ENCODE assay signal across 18 cellular contexts in genomic region chr2:163455815-163456214, GRCh38.
DNase-seq lines count a peak whose midpoint lies in the region; ATAC-seq and TF ChIP-seq lines count a peak whose summit lies in the region.
"Had no signal": no experiment of that assay in that cellular context is flagged by ENCODE, and none has a peak within 500 bp of the region (broad histone marks: within the 10 kb centered on the region; RNA-seq: fewer than 3 reads in every experiment).

No MANE protein-coding gene starts in this region.

- ATAC-seq in GM18517 (IDR thresholded peaks at IDR 0.05; ENCODE audit: unreplicated experiment) (peak; percentile 98), GM19467 (IDR thresholded peaks at IDR 0.05; ENCODE audit: unreplicated experiment) (peak; percentile 97), HG02840 (IDR thresholded peaks at IDR 0.05; ENCODE audit: low FRiP score, unreplicated experiment) (peak; percentile 96), HG03457 (IDR thresholded peaks at IDR 0.05; ENCODE audit: unreplicated experiment) (peak; percentile 94), natural killer cell (no peak), WTC11 (no peak)
- ATAC-seq: body of pancreas, K562 had no signal

- no peak overlapping the region for H3K27ac ChIP-seq in neural progenitor cell
- H3K27ac ChIP-seq: body of pancreas had no signal

- H3K9ac ChIP-seq in neural progenitor cell, result no peak overlapping the region

- no peaks in the 10 kb centered on the region for H3K27me3 Mint-ChIP-seq in natural killer cell (ENCODE audit: low read depth in 2 of 2)
- no peaks in the 10 kb centered on the region; the same call in 1 of the 2 replicates for H3K27me3 Mint-ChIP-seq in WTC11 (ENCODE audit: low read depth)
- H3K27me3 Mint-ChIP-seq in neural progenitor cell (ENCODE audit: insufficient read depth, low read depth), result no peaks in the 10 kb centered on the region
- H3K27me3 Mint-ChIP-seq: activated CD4-positive, alpha-beta T cell treated with anti-CD3 and anti-CD28 coated beads, Interleukin-2, amount 10 ng/mL, durations not matched to agents 7 days and 5 days; stimulated activated naive CD8-positive, alpha-beta T cell treated with anti-CD3 and anti-CD28 coated beads, Interleukin-15, Interleukin-2, amounts not matched to agents 100 ng/mL and 50 ng/mL, for 24 hours had no signal

- H3K9me3 Mint-ChIP-seq in natural killer cell (peaks cover 9 to 17% of the 10 kb centered on the region in 2 donors), WTC11 (no peaks in the 10 kb centered on the region), neural progenitor cell (no peaks in the 10 kb centered on the region)
- H3K9me3 Mint-ChIP-seq: activated T-helper 1 cell treated with anti-CD3 and anti-CD28 coated beads, Interleukin-12 subunit alpha, Interleukin-12 subunit beta, Interleukin-2, Interleukin-4 antibody, amounts not matched to agents 30 ng/mL and 10 ng/mL and 1 ng/mL, durations not matched to agents 14 hours and 24 hours and 36 hours; stimulated activated naive CD8-positive, alpha-beta T cell treated with anti-CD3 and anti-CD28 coated beads, Interleukin-15, Interleukin-2, amounts not matched to agents 100 ng/mL and 50 ng/mL, for 24 hours had no signal

- H3K4me1 ChIP-seq in neural progenitor cell, result no peaks in the 10 kb centered on the region

- no peaks in the 10 kb centered on the region for H3K36me3 ChIP-seq in neural progenitor cell

- H3K4me1 Mint-ChIP-seq in natural killer cell (no peaks in the 10 kb centered on the region), WTC11 (no peaks in the 10 kb centered on the region), neural progenitor cell (no peaks in the 10 kb centered on the region)
- H3K4me1 Mint-ChIP-seq: activated CD4-positive, alpha-beta T cell treated with anti-CD3 and anti-CD28 coated beads, Interleukin-2, amount 10 ng/mL, durations not matched to agents 7 days and 5 days had no signal

- no peaks in the 10 kb centered on the region for H3K36me3 Mint-ChIP-seq in natural killer cell
- H3K36me3 Mint-ChIP-seq in WTC11, result no peaks in the 10 kb centered on the region
- H3K36me3 Mint-ChIP-seq in neural progenitor cell, result no peaks in the 10 kb centered on the region

- H3F3A ChIP-seq in neural progenitor cell (ENCODE audit: low read depth), result no peaks in the 10 kb centered on the region

- H3K4me3 Mint-ChIP-seq in natural killer cell (no peak overlapping the region), WTC11 (no peak overlapping the region), neural progenitor cell (no peak overlapping the region)
- H3K4me3 Mint-ChIP-seq: activated CD4-positive, alpha-beta T cell treated with anti-CD3 and anti-CD28 coated beads, Interleukin-2, amount 10 ng/mL, durations not matched to agents 7 days and 5 days; activated T-helper 1 cell treated with anti-CD3 and anti-CD28 coated beads, Interleukin-12 subunit alpha, Interleukin-12 subunit beta, Interleukin-2, Interleukin-4 antibody, amounts not matched to agents 30 ng/mL and 10 ng/mL and 1 ng/mL, durations not matched to agents 14 hours and 24 hours and 36 hours; stimulated activated naive CD8-positive, alpha-beta T cell treated with anti-CD3 and anti-CD28 coated beads, Interleukin-15, Interleukin-2, amounts not matched to agents 100 ng/mL and 50 ng/mL, for 24 hours had no signal

- H4K20me1 ChIP-seq in neural progenitor cell (ENCODE audit: low read depth), result no peaks in the 10 kb centered on the region

- H3K9me3 ChIP-seq in neural progenitor cell (ENCODE audit: low read depth), result no peaks in the 10 kb centered on the region
- H3K9me3 ChIP-seq: body of pancreas had no signal

- H3K27me3 ChIP-seq in neural progenitor cell, result no peaks in the 10 kb centered on the region
- H3K27me3 ChIP-seq: body of pancreas had no signal

- intact Hi-C loops in natural killer cell (cut with micrococcal nuclease), result no loop called here

- H3K4me3 ChIP-seq in neural progenitor cell, result no peak overlapping the region
- H3K4me3 ChIP-seq: body of pancreas, K562 had no signal

- H3K4me2 ChIP-seq in neural progenitor cell, result no peak overlapping the region

- DNase-seq in natural killer cell, result no peak
- DNase-seq in WTC11 (ENCODE audit: low spot score), result no peak
- DNase-seq in D341Med (ENCODE audit: low spot score), result no peak
- no peak for DNase-seq in neural progenitor cell (ENCODE audit: low spot score)
- DNase-seq: activated CD4-positive, alpha-beta T cell treated with anti-CD3 and anti-CD28 coated beads, Interleukin-2, amount 10 ng/mL, durations not matched to agents 7 days and 5 days; body of pancreas; DMS 273 treated with DMSO at 0.1 percent for 48 hours; effector memory CD4-positive, alpha-beta T cell; NCI-H187 treated with DMSO at 0.1 percent for 48 hours; stimulated activated CD4-positive, alpha-beta T cell treated with anti-CD3 and anti-CD28 coated beads, Interleukin-4, amount 100 ng/mL, for 4 hours; T-helper 1 cell had no signal

- POLR2A ChIA-PET in WTC11 (lab: Charles Lee), result no interaction called here

- H3K79me2 ChIP-seq in neural progenitor cell (ENCODE audit: low read depth), result no peaks in the 10 kb centered on the region

- TF ChIP-seq CTCF in natural killer cell (IDR thresholded peaks at IDR 0.05) (no peak), WTC11 (IDR thresholded peaks at IDR 0.05) (no peak), neural progenitor cell (IDR thresholded peaks at IDR 0.05) (no peak)

- H3K27ac Mint-ChIP-seq in natural killer cell (no peak overlapping the region), WTC11 (no peak overlapping the region), neural progenitor cell (no peak overlapping the region)
- H3K27ac Mint-ChIP-seq: activated CD4-positive, alpha-beta T cell treated with anti-CD3 and anti-CD28 coated beads, Interleukin-2, amount 10 ng/mL, durations not matched to agents 7 days and 5 days; activated T-helper 1 cell treated with anti-CD3 and anti-CD28 coated beads, Interleukin-12 subunit alpha, Interleukin-12 subunit beta, Interleukin-2, Interleukin-4 antibody, amounts not matched to agents 30 ng/mL and 10 ng/mL and 1 ng/mL, durations not matched to agents 14 hours and 24 hours and 36 hours; stimulated activated naive CD8-positive, alpha-beta T cell treated with anti-CD3 and anti-CD28 coated beads, Interleukin-15, Interleukin-2, amounts not matched to agents 100 ng/mL and 50 ng/mL, for 24 hours had no signal

- no peak overlapping the region for H2AFZ ChIP-seq in neural progenitor cell (replicated peaks)

- CTCF ChIA-PET in WTC11 (lab: Charles Lee), result interaction anchor here (0.6 kb wide), 1 partner anchor 429 kb away, joined by 3 read pairs; no protein-coding TSS in a partner anchor

TF ChIP-seq in WTC11, 78 proteins besides CTCF, POLR2A, EP300 and RAD21 (continues in another document):
- TF ChIP-seq MXD4 (CRISPR knock-in tag; IDR thresholded peaks at IDR 0.05; ENCODE audit: borderline replicate concordance), result no peak
- no peak for TF ChIP-seq ZNF317 (CRISPR knock-in tag; IDR thresholded peaks at IDR 0.05; ENCODE audit: borderline replicate concordance, low read depth)
- no peak for TF ChIP-seq ZNF396 (CRISPR knock-in tag; IDR thresholded peaks at IDR 0.05; ENCODE audit: borderline replicate concordance)
- no peak for TF ChIP-seq GTF2I (CRISPR knock-in tag; conservative IDR thresholded peaks at IDR 0.05)
- TF ChIP-seq MLX (CRISPR knock-in tag; IDR thresholded peaks at IDR 0.05), result no peak
- TF ChIP-seq ZNF281 (CRISPR knock-in tag; IDR thresholded peaks at IDR 0.05), result no peak
- TF ChIP-seq PREB (CRISPR knock-in tag; IDR thresholded peaks at IDR 0.05; ENCODE audit: borderline replicate concordance), result no peak

Comparison
In these comparisons a context has a peak if more than half of its experiments do, and no peak if none do; other contexts are left out.
1. ATAC-seq: peak in GM18517 (single experiment), GM19467 (single experiment), HG02840 (single experiment) and HG03457 (single experiment); none in natural killer cell (0 of 3) and WTC11 (single experiment).